24 cellular contexts compared by ENCODE assay signal in genomic region chr12:127731657-127732056, GRCh38.
"Had no signal": no experiment of that assay in that cellular context is flagged by ENCODE, and none has a peak within 500 bp of the region (broad histone marks: within the 10 kb centered on the region; RNA-seq: fewer than 3 reads in every experiment).

No MANE protein-coding gene starts in this region.

- H3K4me3 ChIP-seq: gastrocnemius medialis, lower lobe of right lung, ovary, psoas muscle, thoracic aorta, tibial nerve, upper lobe of left lung had no signal

- H3K27ac Mint-ChIP-seq: dendritic cell treated with granulocyte-macrophage colony-stimulating factor and Interleukin-4, amounts not matched to agents 40 ng/mL and 50 ng/mL, for 4 days; endodermal cell; naive thymus-derived CD8-positive, alpha-beta T cell; stimulated activated naive B cell treated with anti-CD40 and anti-IgM and Interleukin-4, amounts not matched to agents 10 μg/mL and 1 μg/mL and 100 μg/mL, for 72 hours; stimulated activated naive CD8-positive, alpha-beta T cell treated with anti-CD3 and anti-CD28 coated beads, Interleukin-15, Interleukin-2, amounts not matched to agents 100 ng/mL and 50 ng/mL, for 24 hours had no signal

- H3K4me1 Mint-ChIP-seq: endodermal cell; naive thymus-derived CD8-positive, alpha-beta T cell; stimulated activated naive B cell treated with anti-CD40 and anti-IgM and Interleukin-4, amounts not matched to agents 10 μg/mL and 1 μg/mL and 100 μg/mL, for 72 hours had no signal

- ATAC-seq: esophagus mucosa; gastrocnemius medialis; left ventricle myocardium superior; lower lobe of right lung; naive thymus-derived CD8-positive, alpha-beta T cell; psoas muscle; right cardiac atrium; stimulated activated naive B cell treated with anti-CD40 and anti-IgM and Interleukin-4, amounts not matched to agents 10 μg/mL and 1 μg/mL and 100 μg/mL, for 72 hours had no signal

- H3K27ac ChIP-seq: epithelial cell of prostate, gastrocnemius medialis, lower lobe of right lung, ovary, psoas muscle, thoracic aorta, tibial nerve, upper lobe of left lung had no signal

- FAIRE-seq: keratinocyte, small intestine, urothelium cell line had no signal

- H3K4me1 ChIP-seq: gastrocnemius medialis, lower lobe of right lung, psoas muscle, upper lobe of left lung had no signal

- H3K9me3 ChIP-seq: gastrocnemius medialis, lower lobe of right lung, ovary, psoas muscle, thoracic aorta, upper lobe of left lung had no signal

- H3K27me3 ChIP-seq: gastrocnemius medialis, ovary, tibial nerve, upper lobe of left lung had no signal

- H3K4me3 Mint-ChIP-seq: dendritic cell treated with granulocyte-macrophage colony-stimulating factor and Interleukin-4, amounts not matched to agents 40 ng/mL and 50 ng/mL, for 4 days; endodermal cell; naive thymus-derived CD8-positive, alpha-beta T cell; stimulated activated naive B cell treated with anti-CD40 and anti-IgM and Interleukin-4, amounts not matched to agents 10 μg/mL and 1 μg/mL and 100 μg/mL, for 72 hours; stimulated activated naive CD8-positive, alpha-beta T cell treated with anti-CD3 and anti-CD28 coated beads, Interleukin-15, Interleukin-2, amounts not matched to agents 100 ng/mL and 50 ng/mL, for 24 hours had no signal

- H3K36me3 Mint-ChIP-seq: stimulated activated naive B cell treated with anti-CD40 and anti-IgM and Interleukin-4, amounts not matched to agents 10 μg/mL and 1 μg/mL and 100 μg/mL, for 72 hours had no signal

- DNase-seq: effector CD8-positive, alpha-beta T cell; endodermal cell; gastrocnemius medialis; head of caudate nucleus; left ventricle myocardium superior; lower lobe of right lung; naive thymus-derived CD8-positive, alpha-beta T cell; occipital lobe; ovary; psoas muscle; right cardiac atrium; small intestine; stimulated activated CD4-positive, alpha-beta T cell treated with anti-CD3 and anti-CD28 coated beads, Interleukin-15, amount 100 ng/mL, for 24 hours; stimulated activated CD4-positive, alpha-beta T cell treated with anti-CD3 and anti-CD28 coated beads, Interleukin-2, amount 100 ng/mL, for 48 hours; stimulated activated naive B cell treated with anti-CD40 and anti-IgM and Interleukin-4, amounts not matched to agents 10 μg/mL and 1 μg/mL and 100 μg/mL, for 72 hours; upper lobe of left lung had no signal

- H3K27me3 Mint-ChIP-seq: dendritic cell treated with granulocyte-macrophage colony-stimulating factor and Interleukin-4, amounts not matched to agents 40 ng/mL and 50 ng/mL, for 4 days; naive thymus-derived CD8-positive, alpha-beta T cell; stimulated activated naive B cell treated with anti-CD40 and anti-IgM and Interleukin-4, amounts not matched to agents 10 μg/mL and 1 μg/mL and 100 μg/mL, for 72 hours; stimulated activated naive CD8-positive, alpha-beta T cell treated with anti-CD3 and anti-CD28 coated beads, Interleukin-15, Interleukin-2, amounts not matched to agents 100 ng/mL and 50 ng/mL, for 24 hours had no signal

- H3K36me3 ChIP-seq: gastrocnemius medialis, lower lobe of right lung, ovary, thoracic aorta, tibial nerve, upper lobe of left lung had no signal
